ENCODE assay signal across 1 cellular context in the genomic region with DNA sequence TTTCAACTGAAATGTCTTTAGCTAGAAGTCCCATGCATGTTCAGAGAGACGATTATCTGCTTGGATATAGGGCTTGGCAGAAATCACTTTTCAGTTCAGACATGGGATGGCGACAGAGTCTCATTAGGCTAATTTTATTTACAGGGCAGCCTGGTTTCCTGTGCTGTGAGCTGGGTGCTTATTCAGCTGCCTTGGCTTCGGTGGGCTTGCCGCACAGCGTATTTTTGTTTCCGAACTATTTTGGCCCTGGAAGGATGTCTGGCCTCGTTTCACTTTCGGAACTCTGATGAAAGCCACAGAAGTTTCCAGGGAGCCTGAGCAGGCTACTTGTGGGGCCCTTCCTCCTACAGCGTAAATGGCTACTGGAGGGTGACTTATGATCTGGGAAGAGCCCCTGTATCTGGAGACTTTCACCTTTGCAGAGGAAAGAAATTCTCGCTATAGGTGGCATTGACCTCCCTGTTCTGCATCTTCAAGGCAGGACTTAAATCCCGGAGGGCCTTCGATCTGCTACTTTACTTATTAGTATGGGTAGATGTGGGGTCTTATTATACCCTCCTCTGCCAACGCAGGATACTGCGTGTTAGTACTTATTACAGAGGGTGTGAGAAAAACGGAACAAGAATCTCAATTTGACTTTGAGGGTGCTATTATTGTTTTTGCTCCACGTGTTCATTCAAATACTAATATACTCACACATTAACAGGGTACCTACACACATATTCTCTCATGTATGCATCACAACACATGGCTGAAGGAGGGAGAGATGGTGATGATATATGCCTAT.
TF ChIP-seq lines count a peak whose summit lies in the region.

No MANE protein-coding gene starts in this region.

TF ChIP-seq in HCT116, 20 proteins besides CTCF, POLR2A, EP300 and RAD21 (continued from another document):
- TF ChIP-seq, protein P1, sequence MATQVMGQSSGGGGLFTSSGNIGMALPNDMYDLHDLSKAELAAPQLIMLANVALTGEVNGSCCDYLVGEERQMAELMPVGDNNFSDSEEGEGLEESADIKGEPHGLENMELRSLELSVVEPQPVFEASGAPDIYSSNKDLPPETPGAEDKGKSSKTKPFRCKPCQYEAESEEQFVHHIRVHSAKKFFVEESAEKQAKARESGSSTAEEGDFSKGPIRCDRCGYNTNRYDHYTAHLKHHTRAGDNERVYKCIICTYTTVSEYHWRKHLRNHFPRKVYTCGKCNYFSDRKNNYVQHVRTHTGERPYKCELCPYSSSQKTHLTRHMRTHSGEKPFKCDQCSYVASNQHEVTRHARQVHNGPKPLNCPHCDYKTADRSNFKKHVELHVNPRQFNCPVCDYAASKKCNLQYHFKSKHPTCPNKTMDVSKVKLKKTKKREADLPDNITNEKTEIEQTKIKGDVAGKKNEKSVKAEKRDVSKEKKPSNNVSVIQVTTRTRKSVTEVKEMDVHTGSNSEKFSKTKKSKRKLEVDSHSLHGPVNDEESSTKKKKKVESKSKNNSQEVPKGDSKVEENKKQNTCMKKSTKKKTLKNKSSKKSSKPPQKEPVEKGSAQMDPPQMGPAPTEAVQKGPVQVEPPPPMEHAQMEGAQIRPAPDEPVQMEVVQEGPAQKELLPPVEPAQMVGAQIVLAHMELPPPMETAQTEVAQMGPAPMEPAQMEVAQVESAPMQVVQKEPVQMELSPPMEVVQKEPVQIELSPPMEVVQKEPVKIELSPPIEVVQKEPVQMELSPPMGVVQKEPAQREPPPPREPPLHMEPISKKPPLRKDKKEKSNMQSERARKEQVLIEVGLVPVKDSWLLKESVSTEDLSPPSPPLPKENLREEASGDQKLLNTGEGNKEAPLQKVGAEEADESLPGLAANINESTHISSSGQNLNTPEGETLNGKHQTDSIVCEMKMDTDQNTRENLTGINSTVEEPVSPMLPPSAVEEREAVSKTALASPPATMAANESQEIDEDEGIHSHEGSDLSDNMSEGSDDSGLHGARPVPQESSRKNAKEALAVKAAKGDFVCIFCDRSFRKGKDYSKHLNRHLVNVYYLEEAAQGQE (IDR thresholded peaks at IDR 0.05; ENCODE audit: low read depth), result no peak
- TF ChIP-seq SIN3A (IDR thresholded peaks at IDR 0.05; ENCODE audit: low read depth) (no peak), CBX3 (IDR thresholded peaks at IDR 0.05; ENCODE audit: low read depth) (no peak), TCF7L2 (IDR thresholded peaks at IDR 0.05; ENCODE audit: borderline replicate concordance, extremely low read depth, insufficient read depth, insufficient read length) (no peak), ZFX (IDR thresholded peaks at IDR 0.05) (no peak)
